Comparison of ENCODE assay signal across 18 cellular contexts in genomic region chr9:23855885-23856284, GRCh38. TPM values are rescaled to one million over a fixed set of nuclear protein-coding genes. Genes with fewer than 3 reads are reported as not detected.
DNase-seq lines count a peak whose midpoint lies in the region; ATAC-seq and TF ChIP-seq lines count a peak whose summit lies in the region.
"Had no signal": no experiment of that assay in that cellular context is flagged by ENCODE, and none has a peak within 500 bp of the region (broad histone marks: within the 10 kb centered on the region; RNA-seq: fewer than 3 reads in every experiment).

No MANE protein-coding gene starts in this region.

- peaks cover 0 to 29% (median 21%) of the 10 kb centered on the region in 7 donors for H3K27me3 ChIP-seq in heart right ventricle

- H3K9me3 Mint-ChIP-seq in nephron progenitor cell = no peaks in the 10 kb centered on the region
- H3K9me3 Mint-ChIP-seq: H9 had no signal

- H3K27ac ChIP-seq in heart right ventricle = no peak overlapping the region
- H3K27ac ChIP-seq: GM23248 had no signal

- H3K36me3 ChIP-seq in mucosa of descending colon (ENCODE audit: low read depth) (no peaks in the 10 kb centered on the region), heart right ventricle (no peaks in the 10 kb centered on the region)

- H3K4me1 ChIP-seq in mucosa of descending colon (ENCODE audit: low read depth) (no peaks in the 10 kb centered on the region), heart right ventricle (peaks cover 0 to 6% (median 4%) of the 10 kb centered on the region in 9 donors)

- peak; percentile 6 for DNase-seq in HS-5 (ENCODE audit: low read depth)
- DNase-seq in NCI-H69 (lab: John Stamatoyannopoulos, UW) = peak; percentile 10
- no peak for DNase-seq in nephron progenitor cell
- no peak for DNase-seq in mucosa of descending colon
- DNase-seq in heart right ventricle = no peak
- DNase-seq: C1 segment of cervical spinal cord; Calu3; CD4-positive, alpha-beta memory T cell; COR-L47; DMS79; EL; GDM1; GM23248; H9 had no signal

- no peaks in the 10 kb centered on the region for H3K36me3 Mint-ChIP-seq in nephron progenitor cell (ENCODE audit: low read depth)

- intact Hi-C loops in mucosa of descending colon (cut with DNase I, micrococcal nuclease) = no loop called here
- intact Hi-C loops in heart right ventricle (cut with DNase I) = no loop called here

- TF ChIP-seq CTCF in nephron progenitor cell (IDR thresholded peaks at IDR 0.05) (no peak), mucosa of descending colon (IDR thresholded peaks at IDR 0.05) (no peak), heart right ventricle (IDR thresholded peaks at IDR 0.05) (no peak)

- H3K27ac Mint-ChIP-seq in nephron progenitor cell = peak overlapping the region; percentile 48
- H3K27ac Mint-ChIP-seq: CD4-positive, alpha-beta memory T cell; H9 had no signal

- peaks cover 18% of the 10 kb centered on the region for H3K27me3 Mint-ChIP-seq in nephron progenitor cell (ENCODE audit: low read depth, poor library complexity)

- ATAC-seq in GM21619 (IDR thresholded peaks at IDR 0.05; ENCODE audit: unreplicated experiment) (no peak), mucosa of descending colon (no peak), heart right ventricle (no peak)
- ATAC-seq: HCT116 had no signal

- H3K4me3 Mint-ChIP-seq in nephron progenitor cell = no peak overlapping the region
- H3K4me3 Mint-ChIP-seq: CD4-positive, alpha-beta memory T cell; H9 had no signal

- H3K9me3 ChIP-seq in mucosa of descending colon = no peaks in the 10 kb centered on the region
- peaks cover 0 to 11% (median 0%) of the 10 kb centered on the region in 11 donors for H3K9me3 ChIP-seq in heart right ventricle

- 81 to 89% methylated on average over 4 of the region's 4 CpGs for WGBS in heart right ventricle, 2 donors

- H3K4me1 Mint-ChIP-seq in nephron progenitor cell = peaks cover 7% of the 10 kb centered on the region

- H3K4me3 ChIP-seq in mucosa of descending colon = no peak overlapping the region
- no peak overlapping the region for H3K4me3 ChIP-seq in heart right ventricle
- H3K4me3 ChIP-seq: GM12878, GM23248 had no signal

RNA-seq across cellular contexts. Expression of gene ELAVL2, which starts 29.8 kb away (rescaled TPM):
- total RNA-seq in mucosa of descending colon (1 to 10 TPM in 1 of 3 donors, under 1 TPM in 2; 0.35 to 1.2 (median 0.76) TPM), heart right ventricle (under 1 TPM in 6 of 10 donors, not detected in 4; 0.09 to 0.64 (median 0.12) TPM)
- under 1 TPM in 1 of 2 donors, not detected in 1; under 0.01 TPM for polyA plus RNA-seq in heart right ventricle
- total RNA-seq: A673; Calu3; CD4-positive, alpha-beta memory T cell; GM23248 had no signal
- polyA plus RNA-seq: CD4-positive, alpha-beta memory T cell had no signal

Comparison
In these comparisons a context has a peak if more than half of its experiments do, and no peak if none do; other contexts are left out.
1. DNase-seq: peak in HS-5 (single experiment) and NCI-H69 (single experiment); none in nephron progenitor cell (single experiment), mucosa of descending colon (0 of 3) and heart right ventricle (0 of 2).